12 cellular contexts compared by ENCODE assay signal in genomic region chr10:46544989-46545791, GRCh38. TPM values are rescaled to one million over a fixed set of nuclear protein-coding genes. Genes with fewer than 3 reads are reported as not detected.
DNase-seq lines count a peak whose midpoint lies in the region; ATAC-seq, FAIRE-seq and TF ChIP-seq lines count a peak whose summit lies in the region.
"Had no signal": no experiment of that assay in that cellular context is flagged by ENCODE, and none has a peak within 500 bp of the region (broad histone marks: within the 10 kb centered on the region; RNA-seq: fewer than 3 reads in every experiment).

No MANE protein-coding gene starts in this region.

- H3K27ac Mint-ChIP-seq in activated CD8-positive, alpha-beta memory T cell treated with anti-CD3 and anti-CD28 coated beads, Interleukin-2, amount 10 ng/mL, durations not matched to agents 7 days and 5 days, result no peak overlapping the region
- H3K27ac Mint-ChIP-seq: T-helper 1 cell treated with Interleukin-12 subunit alpha and Interleukin-12 subunit beta and Interleukin-4 antibody, amounts not matched to agents 30 μg/mL and 1 μg/mL, for 36 hours had no signal

- no peak for ATAC-seq in activated CD8-positive, alpha-beta memory T cell treated with anti-CD3 and anti-CD28 coated beads, Interleukin-2, amount 10 ng/mL, durations not matched to agents 7 days and 5 days
- no peak for ATAC-seq in HG03175 (IDR thresholded peaks at IDR 0.05; ENCODE audit: unreplicated experiment)

- H2BK12ac ChIP-seq in mesenchymal stem cell (ENCODE audit: low read length in 2 of 2), result no peak overlapping the region

- H3K36me3 Mint-ChIP-seq in activated CD8-positive, alpha-beta memory T cell treated with anti-CD3 and anti-CD28 coated beads, Interleukin-2, amount 10 ng/mL, durations not matched to agents 7 days and 5 days, result no peaks in the 10 kb centered on the region

- H2BK5ac ChIP-seq in mesenchymal stem cell (ENCODE audit: low read depth, low read length, poor library complexity, severe bottlenecking), result no peak overlapping the region

- DNase-seq in activated CD8-positive, alpha-beta memory T cell treated with anti-CD3 and anti-CD28 coated beads for 24 hours, result peak; percentile 56
- no peak for DNase-seq in activated CD8-positive, alpha-beta memory T cell treated with anti-CD3 and anti-CD28 coated beads, Interleukin-2, amount 10 ng/mL, durations not matched to agents 7 days and 5 days
- peak; percentile 60 for DNase-seq in OCI-M1 (lab: John Stamatoyannopoulos, UW)
- peak; percentile 40 to 43 for DNase-seq in erythroblast (lab: John Stamatoyannopoulos, UW)
- DNase-seq in small intestine, result peak; percentile 58
- DNase-seq in medulla oblongata (ENCODE audit: extremely low spot score), result no peak
- DNase-seq in mesenchymal stem cell, result no peak

- H3K9ac ChIP-seq in mesenchymal stem cell (ENCODE audit: low read length), result no peak overlapping the region

- no peaks in the 10 kb centered on the region for H3K9me3 ChIP-seq in small intestine (ENCODE audit: control insufficient read depth, low read depth)
- no peaks in the 10 kb centered on the region for H3K9me3 ChIP-seq in mesenchymal stem cell (ENCODE audit: control insufficient read depth, low read length)
- H3K9me3 ChIP-seq: tibial nerve had no signal

- FAIRE-seq in small intestine (lab: Jason Lieb, UNC), result no peak
- FAIRE-seq: G401.6 had no signal

- peaks cover 20% of the 10 kb centered on the region for H3K27me3 Mint-ChIP-seq in activated CD8-positive, alpha-beta memory T cell treated with anti-CD3 and anti-CD28 coated beads, Interleukin-2, amount 10 ng/mL, durations not matched to agents 7 days and 5 days

- no peak overlapping the region for H3K23ac ChIP-seq in mesenchymal stem cell (ENCODE audit: low read length in 2 of 2)

- H3K14ac ChIP-seq in mesenchymal stem cell (ENCODE audit: low read length in 2 of 2), result no peak overlapping the region

- CTCF ChIA-PET in activated CD8-positive, alpha-beta memory T cell treated with anti-CD3 and anti-CD28 coated beads, Interleukin-2, amount 10 ng/mL, durations not matched to agents 7 days and 5 days (lab: Charles Lee), result interaction anchor here (0.8 kb wide), 1 partner anchor 9 kb away, joined by 3 read pairs; no protein-coding TSS in a partner anchor

- no peak overlapping the region for H3K4me3 Mint-ChIP-seq in activated CD8-positive, alpha-beta memory T cell treated with anti-CD3 and anti-CD28 coated beads, Interleukin-2, amount 10 ng/mL, durations not matched to agents 7 days and 5 days
- H3K4me3 Mint-ChIP-seq: T-helper 1 cell treated with Interleukin-12 subunit alpha and Interleukin-12 subunit beta and Interleukin-4 antibody, amounts not matched to agents 30 μg/mL and 1 μg/mL, for 36 hours had no signal

- TF ChIP-seq POLR2A in erythroblast (IDR thresholded peaks at IDR 0.05; ENCODE audit: low read length), result no peak

- WGBS in small intestine, 3 donors, result 56 to 69% (median 57%) methylated on average over 3 of the region's 3 CpGs
- WGBS in mesenchymal stem cell, result 69% methylated on average over 3 of the region's 3 CpGs

- no peak overlapping the region for H2AFZ ChIP-seq in mesenchymal stem cell (ENCODE audit: low read depth, low read length)

- H3K9me3 Mint-ChIP-seq in activated CD8-positive, alpha-beta memory T cell treated with anti-CD3 and anti-CD28 coated beads, Interleukin-2, amount 10 ng/mL, durations not matched to agents 7 days and 5 days (ENCODE audit: low read depth), result no peaks in the 10 kb centered on the region
- H3K9me3 Mint-ChIP-seq: T-helper 1 cell treated with Interleukin-12 subunit alpha and Interleukin-12 subunit beta and Interleukin-4 antibody, amounts not matched to agents 30 μg/mL and 1 μg/mL, for 36 hours had no signal

- H2BK120ac ChIP-seq in mesenchymal stem cell (ENCODE audit: low read depth, low read length), result no peak overlapping the region

- H3K4me2 ChIP-seq in mesenchymal stem cell (ENCODE audit: low read length, poor library complexity, severe bottlenecking), result no peak overlapping the region

- H2AK5ac ChIP-seq in mesenchymal stem cell (ENCODE audit: low read length, severe bottlenecking), result no peak overlapping the region

- no peak overlapping the region for H3K4me3 ChIP-seq in small intestine (ENCODE audit: low read depth in 1 of 2, low read length in 2 of 2)
- no peak overlapping the region for H3K4me3 ChIP-seq in mesenchymal stem cell (ENCODE audit: insufficient read depth in 1 of 2, low read depth in 1 of 2, low read length in 2 of 2)
- H3K4me3 ChIP-seq: tibial nerve had no signal

- no peaks in the 10 kb centered on the region for H3K36me3 ChIP-seq in small intestine (ENCODE audit: control insufficient read depth in 2 of 2, insufficient read depth in 2 of 2, low read length in 2 of 2)
- H3K36me3 ChIP-seq in mesenchymal stem cell (ENCODE audit: control insufficient read depth in 1 of 2, insufficient read depth in 2 of 2, low read depth in 1 of 2, low read length in 2 of 2), result peaks cover 0 to 35% of the 10 kb centered on the region in 2 experiments
- H3K36me3 ChIP-seq: tibial nerve had no signal

- no peak overlapping the region for H3K4ac ChIP-seq in mesenchymal stem cell (ENCODE audit: low read depth in 1 of 2, low read length in 2 of 2)

- H4K91ac ChIP-seq in mesenchymal stem cell (ENCODE audit: low read length), result no peak overlapping the region

- H3K4me1 ChIP-seq in small intestine (ENCODE audit: control insufficient read depth in 2 of 2, insufficient read depth in 1 of 2, low read depth in 1 of 2, low read length in 1 of 2) (peaks cover 3% of the 10 kb centered on the region in 2 donors), mesenchymal stem cell (ENCODE audit: control insufficient read depth, insufficient read depth, low read depth, low read length) (peaks cover 29% of the 10 kb centered on the region)

- no peaks in the 10 kb centered on the region for H3K79me1 ChIP-seq in mesenchymal stem cell (replicated peaks; ENCODE audit: low read length, poor library complexity, severe bottlenecking)

- H3K27me3 ChIP-seq in small intestine (ENCODE audit: control insufficient read depth in 2 of 2, insufficient read depth in 2 of 2, low read length in 2 of 2) (peaks cover 0 to 3% of the 10 kb centered on the region in 2 donors), mesenchymal stem cell (ENCODE audit: control insufficient read depth in 1 of 2, insufficient read depth in 1 of 2, low read length in 2 of 2) (peaks cover 0 to 93% of the 10 kb centered on the region in 2 experiments)

- H3K18ac ChIP-seq in mesenchymal stem cell (ENCODE audit: low read depth in 1 of 2, low read length in 2 of 2), result no peak overlapping the region

- H3K27ac ChIP-seq in small intestine (ENCODE audit: low read depth in 1 of 2, low read length in 1 of 2), result no peak overlapping the region
- H3K27ac ChIP-seq in mesenchymal stem cell (ENCODE audit: low read length, poor library complexity, severe bottlenecking), result no peak overlapping the region
- H3K27ac ChIP-seq: tibial nerve had no signal

- no peak overlapping the region for H2BK15ac ChIP-seq in mesenchymal stem cell (ENCODE audit: low read depth, poor library complexity, severe bottlenecking)

- no peak overlapping the region for H4K8ac ChIP-seq in mesenchymal stem cell (ENCODE audit: low read length)

- H3K4me1 Mint-ChIP-seq in activated CD8-positive, alpha-beta memory T cell treated with anti-CD3 and anti-CD28 coated beads, Interleukin-2, amount 10 ng/mL, durations not matched to agents 7 days and 5 days, result peaks cover 2% of the 10 kb centered on the region

RNA-seq across cellular contexts. Expression of gene GPRIN2, which starts 11.3 kb away (rescaled TPM):
- total RNA-seq in activated CD8-positive, alpha-beta memory T cell treated with anti-CD3 and anti-CD28 coated beads, Interleukin-2, amount 10 ng/mL, durations not matched to agents 7 days and 5 days, result not detected
- 10 to 100 TPM; 15.0 to 33.5 (median 25.1) TPM for polyA plus RNA-seq in small intestine
- polyA plus RNA-seq in mesenchymal stem cell (2013, experiment 1 of 2), result not detected
- 0.03 TPM for polyA plus RNA-seq in mesenchymal stem cell (2013, experiment 2 of 2)
- total RNA-seq: lung microvascular endothelial cell had no signal

RNA-seq across cellular contexts. Expression of gene SYT15, which starts 33.7 kb away (rescaled TPM):
- 1 to 10 TPM in 1 of 2 experiments, under 1 TPM in 1; 0.33 to 1.5 TPM for total RNA-seq in activated CD8-positive, alpha-beta memory T cell treated with anti-CD3 and anti-CD28 coated beads, Interleukin-2, amount 10 ng/mL, durations not matched to agents 7 days and 5 days
- polyA plus RNA-seq in small intestine, result 1 to 10 TPM in 1 of 3 donors, under 1 TPM in 1, not detected in 1; 0.27 to 2.9 TPM
- 0.35 TPM for polyA plus RNA-seq in mesenchymal stem cell (2013, experiment 1 of 2)
- 0.82 TPM for polyA plus RNA-seq in mesenchymal stem cell (2013, experiment 2 of 2)

Comparison
In these comparisons a context has a peak if more than half of its experiments do, and no peak if none do; other contexts are left out.
1. DNase-seq: peak in activated CD8-positive, alpha-beta memory T cell treated with anti-CD3 and anti-CD28 coated beads for 24 hours (single experiment), OCI-M1 (single experiment), erythroblast (2 of 2) and small intestine (single experiment); none in activated CD8-positive, alpha-beta memory T cell treated with anti-CD3 and anti-CD28 coated beads, Interleukin-2, amount 10 ng/mL, durations not matched to agents 7 days and 5 days (single experiment), medulla oblongata (single experiment) and mesenchymal stem cell (single experiment).